Comparison of ENCODE assay signal across 12 cellular contexts in the genomic region with DNA sequence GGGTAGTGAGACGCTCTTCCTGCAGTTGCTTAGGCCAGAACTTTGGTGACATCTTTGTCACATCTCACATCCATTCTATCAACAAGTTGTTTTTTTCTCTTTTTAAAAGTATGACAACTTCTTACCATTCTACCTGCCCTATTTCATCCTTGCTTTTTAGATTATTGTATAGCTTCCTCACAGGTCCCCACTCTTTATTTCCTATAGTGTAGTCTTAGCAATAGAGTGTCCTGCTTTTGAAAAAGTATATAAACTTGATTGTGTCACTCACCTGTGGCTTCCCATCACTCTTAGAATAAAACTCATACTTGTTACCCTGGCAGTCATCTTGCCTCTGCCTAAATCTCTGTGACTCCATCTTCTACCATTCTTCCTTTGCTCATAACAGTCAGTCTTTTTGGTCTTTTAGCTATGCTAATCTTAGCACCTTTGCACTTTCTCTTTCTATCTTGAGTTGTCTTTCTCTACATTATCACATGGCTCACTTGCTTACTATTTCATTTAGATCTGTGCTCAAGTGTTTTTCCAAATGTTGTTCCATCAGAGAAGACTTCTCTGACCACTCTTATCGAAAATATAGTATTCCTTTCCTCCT. TPM values are rescaled to one million over a fixed set of nuclear protein-coding genes. Genes with fewer than 3 reads are reported as not detected.
DNase-seq lines count a peak whose midpoint lies in the region; ATAC-seq lines count a peak whose summit lies in the region.
"Had no signal": no experiment of that assay in that cellular context is flagged by ENCODE, and none has a peak within 500 bp of the region (broad histone marks: within the 10 kb centered on the region; RNA-seq: fewer than 3 reads in every experiment).

No MANE protein-coding gene starts in this region.

- ATAC-seq in GM18517 (IDR thresholded peaks at IDR 0.05; ENCODE audit: unreplicated experiment) (peak; percentile 78), GM18909 (IDR thresholded peaks at IDR 0.05; ENCODE audit: poor library complexity, unreplicated experiment) (peak; percentile 57), HG02759 (IDR thresholded peaks at IDR 0.05; ENCODE audit: unreplicated experiment) (peak; percentile 72), GM19452 (IDR thresholded peaks at IDR 0.05; ENCODE audit: unreplicated experiment) (no peak)
- ATAC-seq in stimulated activated memory B cell treated with anti-CD40 and anti-IgM and Interleukin-4, amounts not matched to agents 10 μg/mL and 1 μg/mL and 100 μg/mL, for 72 hours, result no peak

- H3K27ac Mint-ChIP-seq in activated T-helper 2 cell treated with anti-CD3 and anti-CD28 coated beads, Interferon-gamma antibody, Interleukin-2, Interleukin-4, amounts not matched to agents 10 μg/mL and 5 μg/mL and 100 μg/mL, durations not matched to agents 14 hours and 24 hours and 36 hours, result peak overlapping the region; percentile 18
- H3K27ac Mint-ChIP-seq in stimulated activated memory B cell treated with anti-CD40 and anti-IgM and Interleukin-4, amounts not matched to agents 10 μg/mL and 1 μg/mL and 100 μg/mL, for 72 hours, result no peak overlapping the region

- DNase-seq in activated T-helper 2 cell treated with anti-CD3 and anti-CD28 coated beads, Interferon-gamma antibody, Interleukin-2, Interleukin-4, amounts not matched to agents 10 μg/mL and 5 μg/mL and 100 μg/mL, durations not matched to agents 14 hours and 24 hours and 36 hours (ENCODE audit: low spot score), result no peak
- DNase-seq in NCI-H1105 treated with DMSO at 0.1 percent for 48 hours (lab: John Stamatoyannopoulos, UW) (no peak), NAMALWA (ENCODE audit: low spot score) (no peak)
- DNase-seq: adrenal gland, glutamatergic neuron had no signal

- peaks cover 56% of the 10 kb centered on the region for H3K36me3 Mint-ChIP-seq in activated T-helper 2 cell treated with anti-CD3 and anti-CD28 coated beads, Interferon-gamma antibody, Interleukin-2, Interleukin-4, amounts not matched to agents 10 μg/mL and 5 μg/mL and 100 μg/mL, durations not matched to agents 14 hours and 24 hours and 36 hours (ENCODE audit: low read depth)
- peaks cover 44% of the 10 kb centered on the region for H3K36me3 Mint-ChIP-seq in stimulated activated memory B cell treated with anti-CD40 and anti-IgM and Interleukin-4, amounts not matched to agents 10 μg/mL and 1 μg/mL and 100 μg/mL, for 72 hours

- intact Hi-C loops in activated T-helper 2 cell treated with anti-CD3 and anti-CD28 coated beads, Interferon-gamma antibody, Interleukin-2, Interleukin-4, amounts not matched to agents 10 μg/mL and 5 μg/mL and 100 μg/mL, durations not matched to agents 14 hours and 24 hours and 36 hours (cut with micrococcal nuclease), result no loop called here

- no peaks in the 10 kb centered on the region for H3K9me3 Mint-ChIP-seq in activated T-helper 2 cell treated with anti-CD3 and anti-CD28 coated beads, Interferon-gamma antibody, Interleukin-2, Interleukin-4, amounts not matched to agents 10 μg/mL and 5 μg/mL and 100 μg/mL, durations not matched to agents 14 hours and 24 hours and 36 hours
- H3K9me3 Mint-ChIP-seq in stimulated activated memory B cell treated with anti-CD40 and anti-IgM and Interleukin-4, amounts not matched to agents 10 μg/mL and 1 μg/mL and 100 μg/mL, for 72 hours, result no peaks in the 10 kb centered on the region

- no peaks in the 10 kb centered on the region for H3K27me3 Mint-ChIP-seq in activated T-helper 2 cell treated with anti-CD3 and anti-CD28 coated beads, Interferon-gamma antibody, Interleukin-2, Interleukin-4, amounts not matched to agents 10 μg/mL and 5 μg/mL and 100 μg/mL, durations not matched to agents 14 hours and 24 hours and 36 hours (ENCODE audit: low read depth)
- H3K27me3 Mint-ChIP-seq in stimulated activated memory B cell treated with anti-CD40 and anti-IgM and Interleukin-4, amounts not matched to agents 10 μg/mL and 1 μg/mL and 100 μg/mL, for 72 hours, result no peaks in the 10 kb centered on the region

- no peak overlapping the region for H3K4me3 Mint-ChIP-seq in activated T-helper 2 cell treated with anti-CD3 and anti-CD28 coated beads, Interferon-gamma antibody, Interleukin-2, Interleukin-4, amounts not matched to agents 10 μg/mL and 5 μg/mL and 100 μg/mL, durations not matched to agents 14 hours and 24 hours and 36 hours (ENCODE audit: low read depth)
- H3K4me3 Mint-ChIP-seq in stimulated activated memory B cell treated with anti-CD40 and anti-IgM and Interleukin-4, amounts not matched to agents 10 μg/mL and 1 μg/mL and 100 μg/mL, for 72 hours, result no peak overlapping the region

- H3K4me1 Mint-ChIP-seq in activated T-helper 2 cell treated with anti-CD3 and anti-CD28 coated beads, Interferon-gamma antibody, Interleukin-2, Interleukin-4, amounts not matched to agents 10 μg/mL and 5 μg/mL and 100 μg/mL, durations not matched to agents 14 hours and 24 hours and 36 hours (ENCODE audit: low read depth), result peaks cover 25% of the 10 kb centered on the region
- peaks cover 24% of the 10 kb centered on the region for H3K4me1 Mint-ChIP-seq in stimulated activated memory B cell treated with anti-CD40 and anti-IgM and Interleukin-4, amounts not matched to agents 10 μg/mL and 1 μg/mL and 100 μg/mL, for 72 hours

RNA-seq across cellular contexts. Expression of a gene that starts 9.5 kb away (rescaled TPM):
- total RNA-seq in activated T-helper 2 cell treated with anti-CD3 and anti-CD28 coated beads, Interferon-gamma antibody, Interleukin-2, Interleukin-4, amounts not matched to agents 10 μg/mL and 5 μg/mL and 100 μg/mL, durations not matched to agents 14 hours and 24 hours and 36 hours, result 47.0 and 53.3 TPM in 2 replicates

RNA-seq across cellular contexts. Expression of a gene that starts 26.1 kb away (rescaled TPM):
- total RNA-seq in activated T-helper 2 cell treated with anti-CD3 and anti-CD28 coated beads, Interferon-gamma antibody, Interleukin-2, Interleukin-4, amounts not matched to agents 10 μg/mL and 5 μg/mL and 100 μg/mL, durations not matched to agents 14 hours and 24 hours and 36 hours, result 29.0 and 31.6 TPM in 2 replicates

RNA-seq across cellular contexts. Expression of a gene that starts 55.0 kb away (rescaled TPM):
- not detected in 2 replicates for total RNA-seq in activated T-helper 2 cell treated with anti-CD3 and anti-CD28 coated beads, Interferon-gamma antibody, Interleukin-2, Interleukin-4, amounts not matched to agents 10 μg/mL and 5 μg/mL and 100 μg/mL, durations not matched to agents 14 hours and 24 hours and 36 hours
- total RNA-seq: Daoy, smooth muscle cell had no signal

Comparison
In these comparisons a context has a peak if more than half of its experiments do, and no peak if none do; other contexts are left out.
1. ATAC-seq: peak in GM18517 (single experiment), GM18909 (single experiment) and HG02759 (single experiment); none in stimulated activated memory B cell treated with anti-CD40 and anti-IgM and Interleukin-4, amounts not matched to agents 10 μg/mL and 1 μg/mL and 100 μg/mL, for 72 hours (single experiment) and GM19452 (single experiment).